In genomic region chrX:41085883-41086626, GRCh38 we compare ENCODE assay signal across 8 cellular contexts. TPM values are rescaled to one million over a fixed set of nuclear protein-coding genes. Genes with fewer than 3 reads are reported as not detected.
A peak's percentile ranks its signal among the peaks of the same experiment; 100 is the strongest.
DNase-seq lines count a peak whose midpoint lies in the region; ATAC-seq, FAIRE-seq and TF ChIP-seq lines count a peak whose summit lies in the region.

No MANE protein-coding gene starts in this region.

- H3K4me2 ChIP-seq in astrocyte (ENCODE audit: low read length): peak overlapping the region; percentile 81
- H3K4me2 ChIP-seq in hepatocyte: peak overlapping the region; percentile 80

- ATAC-seq in GM18498 (IDR thresholded peaks at IDR 0.05; ENCODE audit: unreplicated experiment) (peak; percentile 14), HG03520 (IDR thresholded peaks at IDR 0.05; ENCODE audit: unreplicated experiment) (peak; percentile 9)

- H3K27me3 Mint-ChIP-seq in astrocyte (ENCODE audit: low read depth, unreplicated experiment): no peaks in the 10 kb centered on the region

- peaks cover 5% of the 10 kb centered on the region for H3K4me1 Mint-ChIP-seq in astrocyte (ENCODE audit: low read depth, unreplicated experiment)

- H3K27me3 ChIP-seq in astrocyte (ENCODE audit: insufficient read depth, low read length) (no peaks in the 10 kb centered on the region), hepatocyte (no peaks in the 10 kb centered on the region)

- peak overlapping the region; percentile 53 for H3K27ac Mint-ChIP-seq in astrocyte (ENCODE audit: unreplicated experiment)

- H2AFZ ChIP-seq in astrocyte (ENCODE audit: low read depth, low read length) (no peak overlapping the region), hepatocyte (no peak overlapping the region)

- H3K79me2 ChIP-seq in astrocyte (ENCODE audit: insufficient read depth, low read length) (peaks cover 58% of the 10 kb centered on the region), hepatocyte (peaks cover 57% of the 10 kb centered on the region)

- no peaks in the 10 kb centered on the region for H3K9me3 Mint-ChIP-seq in astrocyte (ENCODE audit: unreplicated experiment)

- DNase-seq in A172 (ENCODE audit: low spot score) (peak; percentile 46), T follicular helper cell (ENCODE audit: low read depth) (peak; percentile 19), astrocyte (ENCODE audit: low read depth) (peak; percentile 41), hepatocyte (ENCODE audit: low spot score) (peak; percentile 68), retinal pigment epithelial cell (ENCODE audit: low read depth) (no peak), inferior parietal cortex (ENCODE audit: extremely low spot score) (no peak)

- no peaks in the 10 kb centered on the region for H3K9me2 ChIP-seq in hepatocyte (replicated peaks; ENCODE audit: insufficient read depth)

- peaks cover 48% of the 10 kb centered on the region for H4K20me1 ChIP-seq in astrocyte (ENCODE audit: insufficient read depth, low read length)
- peaks cover 46% of the 10 kb centered on the region for H4K20me1 ChIP-seq in hepatocyte (ENCODE audit: insufficient read depth, poor library complexity, severe bottlenecking)

- peak overlapping the region; percentile 100 for H3K9ac ChIP-seq in astrocyte (ENCODE audit: low read length)

- FAIRE-seq in astrocyte (lab: Jason Lieb, UNC): peak; percentile 26

- no peaks in the 10 kb centered on the region for H3K9me3 ChIP-seq in astrocyte (ENCODE audit: insufficient read depth, low read depth, low read length)
- H3K9me3 ChIP-seq in hepatocyte (ENCODE audit: low read depth): no peaks in the 10 kb centered on the region

- WGBS in hepatocyte (ENCODE audit: low lambda C conversion rate, missing lambda C conversion rate): 53% methylated on average over 46 of the region's 71 CpGs

- peak overlapping the region; percentile 100 for H3K27ac ChIP-seq in astrocyte (ENCODE audit: low read depth, low read length)
- peak overlapping the region; percentile 100 for H3K27ac ChIP-seq in hepatocyte

- H3K4me3 ChIP-seq in astrocyte (ENCODE audit: insufficient read depth, low read depth, low read length) (peak overlapping the region; percentile 91), hepatocyte (peak overlapping the region; percentile 72), retinal pigment epithelial cell (ENCODE audit: low read length) (peak overlapping the region; percentile 88)

- H3K4me1 ChIP-seq in astrocyte (ENCODE audit: insufficient read depth, low read length) (peaks cover 9% of the 10 kb centered on the region), hepatocyte (ENCODE audit: insufficient read depth) (peaks cover 7% of the 10 kb centered on the region)

- H3K36me3 ChIP-seq in astrocyte (ENCODE audit: insufficient read depth, low read length) (no peaks in the 10 kb centered on the region), hepatocyte (replicated peaks; ENCODE audit: insufficient read depth, low read depth) (no peaks in the 10 kb centered on the region)

- TF ChIP-seq CTCF in astrocyte (IDR thresholded peaks at IDR 0.05; ENCODE audit: insufficient read depth, low read depth, low read length): no peak
- no peak for TF ChIP-seq CTCF in hepatocyte (IDR thresholded peaks at IDR 0.05; ENCODE audit: poor library complexity)
- no peak for TF ChIP-seq CTCF in retinal pigment epithelial cell (conservative IDR thresholded peaks at IDR 0.05; ENCODE audit: low read depth, low read length)

- H3K4me3 Mint-ChIP-seq in astrocyte (ENCODE audit: unreplicated experiment): peak overlapping the region; percentile 89

- H3K36me3 Mint-ChIP-seq in astrocyte (ENCODE audit: low read depth, unreplicated experiment): no peaks in the 10 kb centered on the region

RNA-seq across cellular contexts. Expression of gene USP9X, which starts 0.8 kb away (rescaled TPM):
- total RNA-seq in A172 (2014; rRNA removed; shearing (Covaris generic)): 75.9 and 89.6 TPM in 2 replicates
- 112 and 113 TPM in 2 replicates for total RNA-seq in astrocyte
- 93.9 and 114 TPM in 2 replicates for total RNA-seq in hepatocyte
- polyA plus RNA-seq in hepatocyte: 23.8 and 26.6 TPM in 2 replicates

Comparison
In these comparisons a context has a peak if more than half of its experiments do, and no peak if none do; other contexts are left out.
1. DNase-seq: peak in A172 (single experiment), T follicular helper cell (single experiment), astrocyte (single experiment) and hepatocyte (single experiment); none in retinal pigment epithelial cell (single experiment) and inferior parietal cortex (single experiment).
2. Peak in every context shown above with its lines, with median percentiles within 50 percentile points of each other: H3K4me3 ChIP-seq.